Comparison of ENCODE assay signal across 8 cellular contexts in the genomic region with DNA sequence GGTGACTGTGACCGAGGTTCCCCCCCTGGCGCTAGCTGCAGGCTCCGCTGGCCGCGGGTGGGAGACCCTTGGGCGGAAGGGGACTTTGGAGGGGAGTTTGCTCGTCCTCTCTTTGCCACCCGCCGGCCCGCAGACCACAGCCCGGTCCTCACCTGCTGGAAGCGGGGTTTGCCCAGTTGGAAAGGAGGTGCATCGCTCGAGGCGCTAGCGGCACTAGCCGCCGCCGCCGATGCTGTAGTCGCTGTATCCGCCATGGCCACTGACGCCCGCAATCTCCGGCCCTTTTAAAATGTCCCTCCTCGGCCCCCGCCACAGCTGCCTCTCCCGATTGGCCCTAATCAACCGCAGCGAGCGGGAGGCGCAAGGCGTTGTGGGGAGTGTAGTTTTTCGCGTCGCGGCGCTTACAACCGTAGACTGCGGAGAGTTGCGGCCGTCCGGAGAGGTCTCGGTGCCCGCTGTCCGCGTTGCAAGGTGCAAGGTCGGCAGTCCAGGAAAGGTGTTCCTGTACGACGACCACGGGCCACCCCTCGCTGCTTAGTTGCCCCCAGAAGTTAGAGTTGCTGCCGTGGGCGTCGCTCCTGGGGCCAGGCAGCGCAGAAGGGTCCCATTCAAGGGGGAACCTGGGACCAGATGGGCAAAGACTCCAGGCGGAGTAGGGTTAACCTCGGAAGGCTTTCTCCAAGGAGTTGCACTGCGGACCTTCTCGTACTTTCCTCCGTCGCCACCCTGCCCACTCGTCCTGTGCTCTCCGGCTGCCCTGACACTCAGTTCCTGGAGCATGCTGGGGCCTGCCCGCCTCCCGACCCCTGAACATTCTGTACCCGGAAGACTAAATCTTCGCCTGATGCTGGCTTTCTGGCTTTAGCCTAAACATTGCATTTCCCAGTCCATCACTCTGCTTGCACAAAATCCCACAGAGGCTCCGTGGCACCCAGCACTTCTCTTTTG. TPM values are rescaled to one million over a fixed set of nuclear protein-coding genes. Genes with fewer than 3 reads are reported as not detected.
A peak's percentile ranks its signal among the peaks of the same experiment; 100 is the strongest.
DNase-seq lines count a peak whose midpoint lies in the region; ATAC-seq and TF ChIP-seq lines count a peak whose summit lies in the region.

A gene with protein sequence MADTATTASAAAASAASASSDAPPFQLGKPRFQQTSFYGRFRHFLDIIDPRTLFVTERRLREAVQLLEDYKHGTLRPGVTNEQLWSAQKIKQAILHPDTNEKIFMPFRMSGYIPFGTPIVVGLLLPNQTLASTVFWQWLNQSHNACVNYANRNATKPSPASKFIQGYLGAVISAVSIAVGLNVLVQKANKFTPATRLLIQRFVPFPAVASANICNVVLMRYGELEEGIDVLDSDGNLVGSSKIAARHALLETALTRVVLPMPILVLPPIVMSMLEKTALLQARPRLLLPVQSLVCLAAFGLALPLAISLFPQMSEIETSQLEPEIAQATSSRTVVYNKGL (minus strand): TSS at position 261 of the 948 bp plus-strand sequence. CDS start 7 bp downstream, at position 254.

- peak; percentile 78 for ATAC-seq in GM18498 (IDR thresholded peaks at IDR 0.05; ENCODE audit: unreplicated experiment)
- ATAC-seq in HG02938 (IDR thresholded peaks at IDR 0.05; ENCODE audit: unreplicated experiment), result peak; percentile 83
- ATAC-seq in right cardiac atrium, result peak; percentile 93 to 94
- ATAC-seq in aorta (ENCODE audit: low FRiP score), result peak; percentile 95

- intact Hi-C loops in T-helper 2 cell treated with Interferon-gamma antibody and Interleukin-4, amounts not matched to agents 100 ng/mL and 5 ng/mL, for 36 hours (cut with micrococcal nuclease), result loop anchor here (1.0 to 10.0 kb wide), 11 partner anchors 42 to 1844 kb away; a partner anchor contains a TSS
- intact Hi-C loops in ascending aorta (cut with DNase I) (loop anchor here (1.0 to 5.0 kb wide), 10 partner anchors 18 to 666 kb away; a partner anchor contains a TSS), right cardiac atrium (cut with DNase I) (loop anchor here in 1 of 4 donors (5.0 kb wide), 1 partner anchor 184 kb away; a partner anchor contains a TSS), aorta (cut with DNase I) (loop anchor here in 1 of 2 donors (2.0 kb wide), 1 partner anchor 79 kb away; no protein-coding TSS in a partner anchor)

- H3K27ac ChIP-seq in ascending aorta, result peak within 1 kb of the TSS; percentile 84 to 93
- peak within 1 kb of the TSS; percentile 82 for H3K27ac ChIP-seq in right cardiac atrium (ENCODE audit: low read length)
- peak within 1 kb of the TSS; percentile 49 to 94 for H3K27ac ChIP-seq in aorta (ENCODE audit: low read depth in 1 of 2, low read length in 2 of 2)

- WGBS in right cardiac atrium, result 2% methylated on average over 69 of the region's 69 CpGs
- WGBS in aorta, 2 donors, result 1% methylated on average over 64 to 69 of the region's 69 CpGs

- no peaks in the 10 kb centered on the region for H3K9me3 ChIP-seq in ascending aorta
- no peaks in the 10 kb centered on the region for H3K9me3 ChIP-seq in right cardiac atrium (ENCODE audit: control insufficient read depth, low read length)
- H3K9me3 ChIP-seq in aorta (ENCODE audit: control insufficient read depth, low read length), result no peaks in the 10 kb centered on the region

- H3K4me1 ChIP-seq in ascending aorta (peaks cover 10 to 15% of the 10 kb centered on the region in 2 donors), right cardiac atrium (ENCODE audit: control insufficient read depth, insufficient read depth, low read length) (peaks cover 9% of the 10 kb centered on the region), aorta (ENCODE audit: control insufficient read depth in 1 of 2, insufficient read depth in 2 of 2, low read length in 2 of 2) (peaks cover 4 to 6% of the 10 kb centered on the region in 2 donors)

- H3K27me3 ChIP-seq in ascending aorta, result no peaks in the 10 kb centered on the region
- no peaks in the 10 kb centered on the region for H3K27me3 ChIP-seq in right cardiac atrium (ENCODE audit: control insufficient read depth, insufficient read depth)
- H3K27me3 ChIP-seq in aorta (ENCODE audit: control insufficient read depth in 1 of 2, insufficient read depth in 2 of 2, low read length in 1 of 2), result no peaks in the 10 kb centered on the region

- H3K36me3 ChIP-seq in ascending aorta (peaks cover 18 to 22% of the 10 kb centered on the region in 2 donors), aorta (ENCODE audit: control insufficient read depth in 1 of 2, insufficient read depth in 2 of 2, low read length in 1 of 2) (peaks cover 0 to 3% of the 10 kb centered on the region in 2 donors)

- DNase-seq in NCI-H187 treated with DMSO at 0.1 percent for 48 hours (lab: John Stamatoyannopoulos, UW), result peak; percentile 19
- peak; percentile 80 to 97 for DNase-seq in ascending aorta (ENCODE audit: low spot score in 2 of 2)
- DNase-seq in right cardiac atrium, result peak; percentile 95 to 98 (median 98)
- peak; percentile 92 for DNase-seq in putamen (ENCODE audit: low spot score)
- peak; percentile 98 for DNase-seq in aorta

- TF ChIP-seq CTCF in ascending aorta (IDR thresholded peaks at IDR 0.05), result peak; percentile 21 to 24 (median 24)

- peak within 1 kb of the TSS; percentile 91 to 92 for H3K4me3 ChIP-seq in ascending aorta
- H3K4me3 ChIP-seq in right cardiac atrium (ENCODE audit: low read length), result peak within 1 kb of the TSS; percentile 84
- H3K4me3 ChIP-seq in aorta (ENCODE audit: low read length in 2 of 2), result peak within 1 kb of the TSS; percentile 60 to 77

RNA-seq across cellular contexts. Expression of the gene that starts here (rescaled TPM):
- 13.5 and 13.7 TPM in 2 replicates for total RNA-seq in T-helper 2 cell treated with Interferon-gamma antibody and Interleukin-4, amounts not matched to agents 100 ng/mL and 5 ng/mL, for 36 hours
- total RNA-seq in ascending aorta (9.3 TPM), right cardiac atrium (10 to 100 TPM; 10.1 to 12.1 (median 10.8) TPM), aorta (10 to 100 TPM; 12.6 to 20.7 TPM)
- polyA plus RNA-seq in right cardiac atrium (7.6 TPM), aorta (10 to 100 TPM in 1 of 2 donors, 1 to 10 TPM in 1; 6.3 to 17.0 TPM)

Comparison
In these comparisons a context has a peak if more than half of its experiments do, and no peak if none do; other contexts are left out.
1. Peak in every context shown above with its lines: DNase-seq, ATAC-seq, H3K4me3 ChIP-seq and H3K27ac ChIP-seq.
2. DNase-seq: peak in every context shown above with its lines; median percentile 98 in right cardiac atrium; 98 in aorta; 92 in putamen; 88 in ascending aorta; 19 in NCI-H187 treated with DMSO at 0.1 percent for 48 hours.